ENCODE assay signal across 16 cellular contexts in the genomic region with DNA sequence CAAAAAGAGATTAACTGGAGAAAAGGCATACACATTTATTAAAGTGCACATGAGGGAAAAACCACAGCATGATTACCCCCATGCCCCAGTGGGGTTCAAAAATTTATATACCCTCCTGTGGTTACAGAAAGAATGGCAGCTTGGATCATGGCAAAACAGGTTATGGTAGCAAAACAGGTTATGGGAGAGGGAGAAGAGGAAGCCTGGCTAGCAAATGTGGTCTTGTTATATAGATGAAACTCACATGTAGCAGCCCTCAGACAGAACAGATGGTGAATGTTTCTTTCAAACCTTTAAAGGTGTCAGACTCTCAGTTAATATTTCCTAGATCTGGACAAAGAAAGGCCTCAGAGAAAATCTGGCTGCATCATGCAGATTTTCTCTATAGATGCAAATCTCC.
DNase-seq lines count a peak whose midpoint lies in the region; ATAC-seq and TF ChIP-seq lines count a peak whose summit lies in the region.
"Had no signal": no experiment of that assay in that cellular context is flagged by ENCODE, and none has a peak within 500 bp of the region (broad histone marks: within the 10 kb centered on the region; RNA-seq: fewer than 3 reads in every experiment).

No MANE protein-coding gene starts in this region.

- H3K4me1 ChIP-seq in GM23338 (ENCODE audit: insufficient read depth) (peaks cover 35% of the 10 kb centered on the region), adrenal gland (replicated peaks in 1 of 2) (peaks cover 9 to 14% of the 10 kb centered on the region in 2 donors)

- H3K27ac Mint-ChIP-seq in GM23338 (peak overlapping the region; percentile 91), progenitor cell of endocrine pancreas (peak overlapping the region; percentile 30)
- H3K27ac Mint-ChIP-seq in activated naive CD8-positive, alpha-beta T cell treated with anti-CD3 and anti-CD28 coated beads, Interleukin-2, amount 50 U/mL, for 24 hours = no peak overlapping the region
- H3K27ac Mint-ChIP-seq: CD8-positive, alpha-beta T cell; HFFc6 had no signal

- H3K4me3 ChIP-seq in GM23338 = no peak overlapping the region
- no peak overlapping the region for H3K4me3 ChIP-seq in LNCaP clone FGC (ENCODE audit: low read depth, low read length)
- H3K4me3 ChIP-seq in adrenal gland = no peak overlapping the region
- H3K4me3 ChIP-seq: coronary artery, lung, MG63, suprapubic skin had no signal

- ATAC-seq in GM19324 (IDR thresholded peaks at IDR 0.05; ENCODE audit: low FRiP score, unreplicated experiment) (peak; percentile 74), GM23338 (no peak; the same call in 2 of the 3 replicates)
- no peak for ATAC-seq in activated naive CD8-positive, alpha-beta T cell treated with anti-CD3 and anti-CD28 coated beads, Interleukin-2, amount 50 U/mL, for 24 hours
- ATAC-seq: CD8-positive, alpha-beta T cell; SK-N-SH treated with all-trans-retinoic acid at 6 μM for 48 hours had no signal

- TF ChIP-seq CTCF in GM23338 (conservative IDR thresholded peaks at IDR 0.05; ENCODE audit: low read depth in 2 of 2) (0 out of 4 replicates have a peak, but pooled peaks of 1 of the 2 experiments have one; percentile 13), LNCaP clone FGC (IDR thresholded peaks at IDR 0.05; ENCODE audit: control insufficient read depth, extremely low read depth, insufficient read depth) (no peak), progenitor cell of endocrine pancreas (IDR thresholded peaks at IDR 0.05; ENCODE audit: unreplicated experiment) (peak; percentile 18), adrenal gland (IDR thresholded peaks at IDR 0.05) (no peak)

- H3K9me3 Mint-ChIP-seq in GM23338 (peaks cover 20% of the 10 kb centered on the region), progenitor cell of endocrine pancreas (ENCODE audit: low read depth) (peaks cover 15% of the 10 kb centered on the region)
- peaks cover 19% of the 10 kb centered on the region for H3K9me3 Mint-ChIP-seq in activated naive CD8-positive, alpha-beta T cell treated with anti-CD3 and anti-CD28 coated beads, Interleukin-2, amount 50 U/mL, for 24 hours

- intact Hi-C loops in adrenal gland (cut with DNase I) = no loop called here

- H3K9me2 ChIP-seq in GM23338 (ENCODE audit: insufficient read depth) = peaks cover 17% of the 10 kb centered on the region

- DNase-seq in GM23338 (ENCODE audit: low spot score) (no peak), LNCaP clone FGC (ENCODE audit: low read depth) (peak; percentile 3), progenitor cell of endocrine pancreas (ENCODE audit: low spot score, unreplicated experiment) (no peak), AG08395 (ENCODE audit: low spot score) (no peak), adrenal gland (no peak)
- no peak for DNase-seq in activated naive CD8-positive, alpha-beta T cell treated with anti-CD3 and anti-CD28 coated beads, Interleukin-2, amount 50 U/mL, for 24 hours
- DNase-seq: activated CD4-positive, CD25-positive, alpha-beta regulatory T cell; amniotic stem cell; CD8-positive, alpha-beta T cell; HFFc6; MG63 had no signal

- H3K4me3 Mint-ChIP-seq in GM23338 (no peak overlapping the region), progenitor cell of endocrine pancreas (ENCODE audit: low read depth) (no peak overlapping the region)
- no peak overlapping the region for H3K4me3 Mint-ChIP-seq in activated naive CD8-positive, alpha-beta T cell treated with anti-CD3 and anti-CD28 coated beads, Interleukin-2, amount 50 U/mL, for 24 hours
- H3K4me3 Mint-ChIP-seq: CD8-positive, alpha-beta T cell; HFFc6 had no signal

- H3K4me1 Mint-ChIP-seq in GM23338 (peaks cover 39% of the 10 kb centered on the region), progenitor cell of endocrine pancreas (ENCODE audit: low read depth) (peaks cover 5% of the 10 kb centered on the region)
- H3K4me1 Mint-ChIP-seq in activated naive CD8-positive, alpha-beta T cell treated with anti-CD3 and anti-CD28 coated beads, Interleukin-2, amount 50 U/mL, for 24 hours = no peaks in the 10 kb centered on the region

- H3K36me3 ChIP-seq in GM23338 (ENCODE audit: insufficient read depth) (peaks cover 10% of the 10 kb centered on the region), adrenal gland (replicated peaks in 1 of 2) (no peaks in the 10 kb centered on the region)
- H3K36me3 ChIP-seq: MG63, suprapubic skin had no signal

- H3F3A ChIP-seq in GM23338 (replicated peaks; ENCODE audit: low read depth) = no peaks in the 10 kb centered on the region

- H3K9me3 ChIP-seq in adrenal gland (replicated peaks in 1 of 3) = no peaks in the 10 kb centered on the region

- H4K20me1 ChIP-seq in GM23338 (replicated peaks; ENCODE audit: insufficient read depth) = no peaks in the 10 kb centered on the region

- no peak overlapping the region; the same call in 1 of the 2 replicates for H2AFZ ChIP-seq in GM23338

- H3K79me2 ChIP-seq in GM23338 (replicated peaks; ENCODE audit: insufficient read depth) = no peaks in the 10 kb centered on the region

- no peaks in the 10 kb centered on the region for H3K27me3 ChIP-seq in GM23338 (ENCODE audit: insufficient read depth)
- no peaks in the 10 kb centered on the region for H3K27me3 ChIP-seq in adrenal gland
- H3K27me3 ChIP-seq: MG63, suprapubic skin had no signal

- H3K27ac ChIP-seq in GM23338 (ENCODE audit: low read depth) (no peak overlapping the region), adrenal gland (peak overlapping the region in 1 of 5 donors; percentile 17)
- H3K27ac ChIP-seq: coronary artery, suprapubic skin had no signal

- no peaks in the 10 kb centered on the region for H3K27me3 Mint-ChIP-seq in GM23338 (ENCODE audit: insufficient read depth, low read depth, poor library complexity)
- H3K27me3 Mint-ChIP-seq in progenitor cell of endocrine pancreas = no peaks in the 10 kb centered on the region
- H3K27me3 Mint-ChIP-seq in activated naive CD8-positive, alpha-beta T cell treated with anti-CD3 and anti-CD28 coated beads, Interleukin-2, amount 50 U/mL, for 24 hours = no peaks in the 10 kb centered on the region

- H3K36me3 Mint-ChIP-seq in GM23338 (ENCODE audit: low read depth) (peaks cover 27% of the 10 kb centered on the region), progenitor cell of endocrine pancreas (ENCODE audit: insufficient read depth) (peaks cover 1% of the 10 kb centered on the region)
- peaks cover 19% of the 10 kb centered on the region for H3K36me3 Mint-ChIP-seq in activated naive CD8-positive, alpha-beta T cell treated with anti-CD3 and anti-CD28 coated beads, Interleukin-2, amount 50 U/mL, for 24 hours (ENCODE audit: low read depth)

- H3K4me2 ChIP-seq in GM23338 = peak overlapping the region; percentile 3; the same call in 1 of the 2 replicates

- TF ChIP-seq POLR2A in adrenal gland (IDR thresholded peaks at IDR 0.05) = no peak

TF ChIP-seq in GM23338, 12 proteins besides CTCF, POLR2A, EP300 and RAD21 (continues in another document):
- TF ChIP-seq, protein P1, sequence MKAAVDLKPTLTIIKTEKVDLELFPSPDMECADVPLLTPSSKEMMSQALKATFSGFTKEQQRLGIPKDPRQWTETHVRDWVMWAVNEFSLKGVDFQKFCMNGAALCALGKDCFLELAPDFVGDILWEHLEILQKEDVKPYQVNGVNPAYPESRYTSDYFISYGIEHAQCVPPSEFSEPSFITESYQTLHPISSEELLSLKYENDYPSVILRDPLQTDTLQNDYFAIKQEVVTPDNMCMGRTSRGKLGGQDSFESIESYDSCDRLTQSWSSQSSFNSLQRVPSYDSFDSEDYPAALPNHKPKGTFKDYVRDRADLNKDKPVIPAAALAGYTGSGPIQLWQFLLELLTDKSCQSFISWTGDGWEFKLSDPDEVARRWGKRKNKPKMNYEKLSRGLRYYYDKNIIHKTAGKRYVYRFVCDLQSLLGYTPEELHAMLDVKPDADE (IDR thresholded peaks at IDR 0.05) = no peak
- TF ChIP-seq EZH2phosphoT487 (IDR thresholded peaks at IDR 0.05; ENCODE audit: unreplicated experiment) (no peak), REST (IDR thresholded peaks at IDR 0.05; ENCODE audit: unreplicated experiment) (no peak), EZH2 (IDR thresholded peaks at IDR 0.05; ENCODE audit: low read depth, unreplicated experiment) (no peak), ZNF114 (CRISPR knock-in tag; IDR thresholded peaks at IDR 0.05) (no peak), JUNB (IDR thresholded peaks at IDR 0.05; ENCODE audit: unreplicated experiment) (no peak)
